ENCODE assay signal across 23 cellular contexts in genomic region chr2:65212115-65212514, GRCh38.
"Had no signal": no experiment of that assay in that cellular context is flagged by ENCODE, and none has a peak within 500 bp of the region (broad histone marks: within the 10 kb centered on the region; RNA-seq: fewer than 3 reads in every experiment).

No MANE protein-coding gene starts in this region.

- DNase-seq: colonic mucosa; cortex of kidney; dermis blood vessel endothelial cell; dorsolateral prefrontal cortex; effector CD4-positive, alpha-beta T cell; effector CD8-positive, alpha-beta T cell; effector memory CD4-positive, alpha-beta T cell; effector memory CD8-positive, alpha-beta T cell; endodermal cell; erythroblast; esophagus squamous epithelium; foreskin fibroblast; foreskin keratinocyte; foreskin melanocyte; gastrocnemius medialis; glutamatergic neuron; head of caudate nucleus; heart left ventricle; heart right ventricle had no signal

- H3K4me1 ChIP-seq: colonic mucosa, esophagus muscularis mucosa, esophagus squamous epithelium, foreskin keratinocyte, gastrocnemius medialis, gastroesophageal sphincter, heart left ventricle, heart right ventricle had no signal

- ATAC-seq: effector memory CD8-positive, alpha-beta T cell; esophagus mucosa; foreskin keratinocyte; gastrocnemius medialis; gastroesophageal sphincter; heart left ventricle; heart right ventricle had no signal

- H3K4me3 ChIP-seq: colonic mucosa, coronary artery, dorsolateral prefrontal cortex, esophagus muscularis mucosa, esophagus squamous epithelium, gastrocnemius medialis, gastroesophageal sphincter, heart left ventricle, heart right ventricle had no signal

- H3K36me3 ChIP-seq: colonic mucosa, esophagus muscularis mucosa, esophagus squamous epithelium, gastrocnemius medialis, gastroesophageal sphincter, heart left ventricle, heart right ventricle had no signal

- H3K9me3 ChIP-seq: colonic mucosa, esophagus muscularis mucosa, esophagus squamous epithelium, gastrocnemius medialis, gastroesophageal sphincter, heart left ventricle, heart right ventricle had no signal
